1 cellular context compared by ENCODE assay signal in the genomic region with DNA sequence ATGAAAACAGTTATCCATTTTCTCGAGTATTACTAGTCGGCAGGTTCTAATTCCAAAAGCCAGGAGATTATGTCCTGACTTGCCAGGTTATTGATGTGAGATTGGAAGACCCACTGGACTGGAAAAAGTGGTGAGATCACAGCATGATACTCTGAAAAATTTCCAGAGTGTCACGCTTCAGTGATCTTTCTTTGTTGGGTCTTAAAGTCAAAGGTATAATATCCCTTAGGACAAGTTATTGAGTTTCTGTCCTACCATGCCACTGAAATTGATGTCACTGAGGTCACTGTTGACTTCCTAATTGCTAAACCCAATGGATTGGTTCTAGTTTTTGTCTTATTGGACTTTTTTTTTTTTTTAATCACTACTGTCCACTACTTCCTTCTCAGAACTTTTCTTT.
TF ChIP-seq lines count a peak whose summit lies in the region.

No MANE protein-coding gene starts in this region.

TF ChIP-seq in HEK293, 187 proteins besides CTCF, POLR2A, EP300 and RAD21 (continued from another document):
- TF ChIP-seq, protein P1, sequence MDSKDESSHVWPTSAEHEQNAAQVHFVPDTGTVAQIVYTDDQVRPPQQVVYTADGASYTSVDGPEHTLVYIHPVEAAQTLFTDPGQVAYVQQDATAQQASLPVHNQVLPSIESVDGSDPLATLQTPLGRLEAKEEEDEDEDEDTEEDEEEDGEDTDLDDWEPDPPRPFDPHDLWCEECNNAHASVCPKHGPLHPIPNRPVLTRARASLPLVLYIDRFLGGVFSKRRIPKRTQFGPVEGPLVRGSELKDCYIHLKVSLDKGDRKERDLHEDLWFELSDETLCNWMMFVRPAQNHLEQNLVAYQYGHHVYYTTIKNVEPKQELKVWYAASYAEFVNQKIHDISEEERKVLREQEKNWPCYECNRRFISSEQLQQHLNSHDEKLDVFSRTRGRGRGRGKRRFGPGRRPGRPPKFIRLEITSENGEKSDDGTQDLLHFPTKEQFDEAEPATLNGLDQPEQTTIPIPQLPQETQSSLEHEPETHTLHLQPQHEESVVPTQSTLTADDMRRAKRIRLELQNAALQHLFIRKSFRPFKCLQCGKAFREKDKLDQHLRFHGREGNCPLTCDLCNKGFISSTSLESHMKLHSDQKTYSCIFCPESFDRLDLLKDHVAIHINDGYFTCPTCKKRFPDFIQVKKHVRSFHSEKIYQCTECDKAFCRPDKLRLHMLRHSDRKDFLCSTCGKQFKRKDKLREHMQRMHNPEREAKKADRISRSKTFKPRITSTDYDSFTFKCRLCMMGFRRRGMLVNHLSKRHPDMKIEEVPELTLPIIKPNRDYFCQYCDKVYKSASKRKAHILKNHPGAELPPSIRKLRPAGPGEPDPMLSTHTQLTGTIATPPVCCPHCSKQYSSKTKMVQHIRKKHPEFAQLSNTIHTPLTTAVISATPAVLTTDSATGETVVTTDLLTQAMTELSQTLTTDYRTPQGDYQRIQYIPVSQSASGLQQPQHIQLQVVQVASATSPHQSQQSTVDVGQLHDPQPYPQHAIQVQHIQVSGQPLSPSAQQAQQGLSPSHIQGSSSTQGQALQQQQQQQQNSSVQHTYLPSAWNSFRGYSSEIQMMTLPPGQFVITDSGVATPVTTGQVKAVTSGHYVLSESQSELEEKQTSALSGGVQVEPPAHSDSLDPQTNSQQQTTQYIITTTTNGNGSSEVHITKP (tag by site-specific recombination; IDR thresholded peaks at IDR 0.05): no peak
- TF ChIP-seq ZNF785 (tag by site-specific recombination; IDR thresholded peaks at IDR 0.05) (no peak), ZNF629 (tag by site-specific recombination; IDR thresholded peaks at IDR 0.05) (0 out of 2 replicates have a peak, but pooled peaks have one; percentile 27), OSR2 (tag by site-specific recombination; IDR thresholded peaks at IDR 0.05) (peak; percentile 70), ZNF843 (tag by site-specific recombination; IDR thresholded peaks at IDR 0.05) (0 out of 2 replicates have a peak, but pooled peaks have one; percentile 42), ZNF777 (tag by site-specific recombination; IDR thresholded peaks at IDR 0.05; ENCODE audit: borderline replicate concordance) (no peak), BCL11A (tag by site-specific recombination; IDR thresholded peaks at IDR 0.05; ENCODE audit: low read depth) (no peak), FEZF1 (tag by site-specific recombination; IDR thresholded peaks at IDR 0.05) (peak; percentile 25; the same call in 1 of the 2 replicates), ZBTB17 (tag by site-specific recombination; IDR thresholded peaks at IDR 0.05) (no peak), ZNF266 (tag by site-specific recombination; IDR thresholded peaks at IDR 0.05; ENCODE audit: low read depth) (no peak)
- TF ChIP-seq, protein P2, sequence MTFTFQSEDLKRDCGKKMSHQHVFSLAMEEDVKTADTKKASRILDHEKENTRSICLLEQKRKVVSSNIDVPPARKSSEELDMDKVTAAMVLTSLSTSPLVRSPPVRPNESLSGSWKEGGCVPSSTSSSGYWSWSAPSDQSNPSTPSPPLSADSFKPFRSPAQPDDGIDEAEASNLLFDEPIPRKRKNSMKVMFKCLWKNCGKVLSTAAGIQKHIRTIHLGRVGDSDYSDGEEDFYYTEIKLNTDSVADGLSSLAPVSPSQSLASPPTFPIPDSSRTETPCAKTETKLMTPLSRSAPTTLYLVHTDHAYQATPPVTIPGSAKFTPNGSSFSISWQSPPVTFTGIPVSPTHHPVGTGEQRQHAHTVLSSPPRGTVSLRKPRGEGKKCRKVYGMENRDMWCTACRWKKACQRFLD (tag by site-specific recombination; IDR thresholded peaks at IDR 0.05): no peak
- TF ChIP-seq, protein P3, sequence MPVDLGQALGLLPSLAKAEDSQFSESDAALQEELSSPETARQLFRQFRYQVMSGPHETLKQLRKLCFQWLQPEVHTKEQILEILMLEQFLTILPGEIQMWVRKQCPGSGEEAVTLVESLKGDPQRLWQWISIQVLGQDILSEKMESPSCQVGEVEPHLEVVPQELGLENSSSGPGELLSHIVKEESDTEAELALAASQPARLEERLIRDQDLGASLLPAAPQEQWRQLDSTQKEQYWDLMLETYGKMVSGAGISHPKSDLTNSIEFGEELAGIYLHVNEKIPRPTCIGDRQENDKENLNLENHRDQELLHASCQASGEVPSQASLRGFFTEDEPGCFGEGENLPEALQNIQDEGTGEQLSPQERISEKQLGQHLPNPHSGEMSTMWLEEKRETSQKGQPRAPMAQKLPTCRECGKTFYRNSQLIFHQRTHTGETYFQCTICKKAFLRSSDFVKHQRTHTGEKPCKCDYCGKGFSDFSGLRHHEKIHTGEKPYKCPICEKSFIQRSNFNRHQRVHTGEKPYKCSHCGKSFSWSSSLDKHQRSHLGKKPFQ (tag by site-specific recombination; IDR thresholded peaks at IDR 0.05): peak; percentile 89
- TF ChIP-seq, protein P4, sequence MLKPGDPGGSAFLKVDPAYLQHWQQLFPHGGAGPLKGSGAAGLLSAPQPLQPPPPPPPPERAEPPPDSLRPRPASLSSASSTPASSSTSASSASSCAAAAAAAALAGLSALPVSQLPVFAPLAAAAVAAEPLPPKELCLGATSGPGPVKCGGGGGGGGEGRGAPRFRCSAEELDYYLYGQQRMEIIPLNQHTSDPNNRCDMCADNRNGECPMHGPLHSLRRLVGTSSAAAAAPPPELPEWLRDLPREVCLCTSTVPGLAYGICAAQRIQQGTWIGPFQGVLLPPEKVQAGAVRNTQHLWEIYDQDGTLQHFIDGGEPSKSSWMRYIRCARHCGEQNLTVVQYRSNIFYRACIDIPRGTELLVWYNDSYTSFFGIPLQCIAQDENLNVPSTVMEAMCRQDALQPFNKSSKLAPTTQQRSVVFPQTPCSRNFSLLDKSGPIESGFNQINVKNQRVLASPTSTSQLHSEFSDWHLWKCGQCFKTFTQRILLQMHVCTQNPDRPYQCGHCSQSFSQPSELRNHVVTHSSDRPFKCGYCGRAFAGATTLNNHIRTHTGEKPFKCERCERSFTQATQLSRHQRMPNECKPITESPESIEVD (tag by site-specific recombination; IDR thresholded peaks at IDR 0.05): peak; percentile 81
